In genomic region chr3:33919312-33919711, GRCh38 we compare ENCODE assay signal across 12 cellular contexts.
"Had no signal": no experiment of that assay in that cellular context is flagged by ENCODE, and none has a peak within 500 bp of the region (broad histone marks: within the 10 kb centered on the region; RNA-seq: fewer than 3 reads in every experiment).

No MANE protein-coding gene starts in this region.

- H3K9me3 Mint-ChIP-seq: activated naive CD8-positive, alpha-beta T cell treated with anti-CD3 and anti-CD28 coated beads for 36 hours; activated T-cell treated with anti-CD3 and anti-CD28 coated beads, Interleukin-2, amount 50 U/mL, for 4 hours; natural killer cell treated with Interleukin-12 subunit alpha and Interleukin-12 subunit beta and Interleukin-15 and Interleukin-18, amount 100 ng/mL, for 72 hours; stimulated activated naive CD8-positive, alpha-beta T cell treated with anti-CD3 and anti-CD28 coated beads, Interleukin-15, Interleukin-2, amounts not matched to agents 100 ng/mL and 50 ng/mL, for 24 hours had no signal

- H3K27ac Mint-ChIP-seq: activated CD8-positive, alpha-beta memory T cell treated with anti-CD3 and anti-CD28 coated beads, Interleukin-2, amount 10 ng/mL, durations not matched to agents 7 days and 5 days; activated naive CD8-positive, alpha-beta T cell treated with anti-CD3 and anti-CD28 coated beads for 36 hours; natural killer cell treated with Interleukin-12 subunit alpha and Interleukin-12 subunit beta and Interleukin-15 and Interleukin-18, amount 100 ng/mL, for 72 hours; stimulated activated naive CD8-positive, alpha-beta T cell treated with anti-CD3 and anti-CD28 coated beads, Interleukin-15, Interleukin-2, amounts not matched to agents 100 ng/mL and 50 ng/mL, for 24 hours had no signal

- H3K36me3 ChIP-seq: upper lobe of left lung had no signal

- DNase-seq: activated CD4-positive, alpha-beta T cell treated with anti-CD3 and anti-CD28 coated beads, Interleukin-2, amount 50 U/mL, for 48 hours; activated CD4-positive, CD25-positive, alpha-beta regulatory T cell treated with anti-CD3 and anti-CD28 coated beads, Interleukin-2, amount 50 U/mL, for 72 hours; activated CD8-positive, alpha-beta memory T cell treated with anti-CD3 and anti-CD28 coated beads, Interleukin-2, amount 10 ng/mL, durations not matched to agents 7 days and 5 days; activated gamma-delta T cell treated with Interleukin-2 at 50 U/mL for 16 hours; activated naive CD8-positive, alpha-beta T cell treated with anti-CD3 and anti-CD28 coated beads for 36 hours; activated T-cell treated with anti-CD3 and anti-CD28 coated beads, Interleukin-2, amount 50 U/mL, for 4 hours; stimulated activated CD4-positive, alpha-beta T cell treated with anti-CD3 and anti-CD28 coated beads, Interleukin-4, amount 100 ng/mL, for 1 hour; stimulated activated CD8-positive, alpha-beta memory T cell treated with anti-CD3 and anti-CD28 coated beads, Interleukin-4, amount 100 ng/mL, for 48 hours; upper lobe of left lung had no signal

- H3K4me1 Mint-ChIP-seq: activated CD8-positive, alpha-beta memory T cell treated with anti-CD3 and anti-CD28 coated beads, Interleukin-2, amount 10 ng/mL, durations not matched to agents 7 days and 5 days; activated naive CD8-positive, alpha-beta T cell treated with anti-CD3 and anti-CD28 coated beads for 36 hours had no signal

- H3K36me3 Mint-ChIP-seq: activated CD8-positive, alpha-beta memory T cell treated with anti-CD3 and anti-CD28 coated beads, Interleukin-2, amount 10 ng/mL, durations not matched to agents 7 days and 5 days; activated naive CD8-positive, alpha-beta T cell treated with anti-CD3 and anti-CD28 coated beads for 36 hours; natural killer cell treated with Interleukin-12 subunit alpha and Interleukin-12 subunit beta and Interleukin-15 and Interleukin-18, amount 100 ng/mL, for 72 hours had no signal

- H2AFZ ChIP-seq: hepatocyte had no signal

- H3K4me2 ChIP-seq: hepatocyte had no signal

- H3K27ac ChIP-seq: hepatocyte, upper lobe of left lung had no signal

- H3K27me3 Mint-ChIP-seq: activated naive CD8-positive, alpha-beta T cell treated with anti-CD3 and anti-CD28 coated beads for 36 hours; natural killer cell treated with Interleukin-12 subunit alpha and Interleukin-12 subunit beta and Interleukin-15 and Interleukin-18, amount 100 ng/mL, for 72 hours; stimulated activated naive CD8-positive, alpha-beta T cell treated with anti-CD3 and anti-CD28 coated beads, Interleukin-15, Interleukin-2, amounts not matched to agents 100 ng/mL and 50 ng/mL, for 24 hours had no signal

- H3K4me1 ChIP-seq: upper lobe of left lung had no signal

- H3K27me3 ChIP-seq: hepatocyte, upper lobe of left lung had no signal

- H3K4me3 ChIP-seq: hepatocyte, upper lobe of left lung had no signal

- H3K4me3 Mint-ChIP-seq: activated CD8-positive, alpha-beta memory T cell treated with anti-CD3 and anti-CD28 coated beads, Interleukin-2, amount 10 ng/mL, durations not matched to agents 7 days and 5 days; activated naive CD8-positive, alpha-beta T cell treated with anti-CD3 and anti-CD28 coated beads for 36 hours; activated T-cell treated with anti-CD3 and anti-CD28 coated beads, Interleukin-2, amount 50 U/mL, for 4 hours; natural killer cell treated with Interleukin-12 subunit alpha and Interleukin-12 subunit beta and Interleukin-15 and Interleukin-18, amount 100 ng/mL, for 72 hours; stimulated activated naive CD8-positive, alpha-beta T cell treated with anti-CD3 and anti-CD28 coated beads, Interleukin-15, Interleukin-2, amounts not matched to agents 100 ng/mL and 50 ng/mL, for 24 hours had no signal

- H3K79me2 ChIP-seq: hepatocyte had no signal

- ATAC-seq: activated CD8-positive, alpha-beta memory T cell treated with anti-CD3 and anti-CD28 coated beads, Interleukin-2, amount 10 ng/mL, durations not matched to agents 7 days and 5 days; activated T-cell treated with anti-CD3 and anti-CD28 coated beads, Interleukin-2, amount 50 U/mL, for 4 hours; natural killer cell treated with Interleukin-12 subunit alpha and Interleukin-12 subunit beta and Interleukin-15 and Interleukin-18, amount 100 ng/mL, for 72 hours had no signal
